8 cellular contexts compared by ENCODE assay signal in genomic region chr11:48005878-48006277, GRCh38. TPM values are rescaled to one million over a fixed set of nuclear protein-coding genes. Genes with fewer than 3 reads are reported as not detected.
DNase-seq lines count a peak whose midpoint lies in the region; ATAC-seq lines count a peak whose summit lies in the region.

No MANE protein-coding gene starts in this region.

- H3K4me3 ChIP-seq in CD4-positive, alpha-beta memory T cell (ENCODE audit: low read length in 2 of 2): peak overlapping the region; percentile 4 to 31

- POLR2A ChIA-PET in CD4-positive, alpha-beta memory T cell (lab: Charles Lee; ENCODE audit: partially characterized antibody): interaction anchor here (0.8 to 15.6 kb wide), 9 partner anchors 8 to 95 kb away, joined by 3 to 296 read pairs (median 4); partner anchors contain the start of gene PTPRJ

- peaks cover 53 to 82% (median 69%) of the 10 kb centered on the region in 4 donors for H3K4me1 Mint-ChIP-seq in CD4-positive, alpha-beta memory T cell
- peaks cover 63% of the 10 kb centered on the region for H3K4me1 Mint-ChIP-seq in activated T-helper 2 cell treated with anti-CD3 and anti-CD28 coated beads, Interferon-gamma antibody, Interleukin-2, Interleukin-4, amounts not matched to agents 10 μg/mL and 5 μg/mL and 100 μg/mL, durations not matched to agents 14 hours and 24 hours and 36 hours (ENCODE audit: low read depth)
- peaks cover 66 to 67% of the 10 kb centered on the region in 2 donors for H3K4me1 Mint-ChIP-seq in natural killer cell treated with Interleukin-12 subunit alpha and Interleukin-12 subunit beta and Interleukin-15 and Interleukin-18, amount 100 ng/mL, for 72 hours (ENCODE audit: low read depth in 2 of 2)

- peak in 1 of 5 donors; percentile 46 for DNase-seq in CD4-positive, alpha-beta memory T cell
- DNase-seq in NCI-H146 (lab: John Stamatoyannopoulos, UW) (peak; percentile 77), MV-4-11 (lab: John Stamatoyannopoulos, UW) (no peak)
- DNase-seq in activated T-helper 2 cell treated with anti-CD3 and anti-CD28 coated beads, Interferon-gamma antibody, Interleukin-2, Interleukin-4, amounts not matched to agents 10 μg/mL and 5 μg/mL and 100 μg/mL, durations not matched to agents 14 hours and 24 hours and 36 hours (ENCODE audit: low spot score): no peak
- no peak for DNase-seq in natural killer cell treated with Interleukin-12 subunit alpha and Interleukin-12 subunit beta and Interleukin-15 and Interleukin-18, amount 100 ng/mL, for 72 hours (ENCODE audit: low spot score)
- no peak for DNase-seq in effector CD4-positive, alpha-beta T cell

- H3K27ac ChIP-seq in CD4-positive, alpha-beta memory T cell (ENCODE audit: low read depth, low read length): peak overlapping the region; percentile 58

- no peaks in the 10 kb centered on the region for H3K27me3 ChIP-seq in CD4-positive, alpha-beta memory T cell (ENCODE audit: insufficient read depth, low read length)

- H3K36me3 ChIP-seq in CD4-positive, alpha-beta memory T cell (ENCODE audit: insufficient read depth, low read length): no peaks in the 10 kb centered on the region

- peaks cover 0 to 1% (median 0%) of the 10 kb centered on the region in 8 donors for H3K9me3 Mint-ChIP-seq in CD4-positive, alpha-beta memory T cell
- no peaks in the 10 kb centered on the region for H3K9me3 Mint-ChIP-seq in activated T-helper 2 cell treated with anti-CD3 and anti-CD28 coated beads, Interferon-gamma antibody, Interleukin-2, Interleukin-4, amounts not matched to agents 10 μg/mL and 5 μg/mL and 100 μg/mL, durations not matched to agents 14 hours and 24 hours and 36 hours
- no peaks in the 10 kb centered on the region for H3K9me3 Mint-ChIP-seq in natural killer cell treated with Interleukin-12 subunit alpha and Interleukin-12 subunit beta and Interleukin-15 and Interleukin-18, amount 100 ng/mL, for 72 hours

- no peaks in the 10 kb centered on the region for H3K9me3 ChIP-seq in CD4-positive, alpha-beta memory T cell (ENCODE audit: control insufficient read depth in 1 of 2, low read length in 2 of 2)

- intact Hi-C loops in CD4-positive, alpha-beta memory T cell (cut with micrococcal nuclease): no loop called here
- intact Hi-C loops in activated T-helper 2 cell treated with anti-CD3 and anti-CD28 coated beads, Interferon-gamma antibody, Interleukin-2, Interleukin-4, amounts not matched to agents 10 μg/mL and 5 μg/mL and 100 μg/mL, durations not matched to agents 14 hours and 24 hours and 36 hours (cut with micrococcal nuclease): loop anchor here (1.0 to 10.0 kb wide), 8 partner anchors 13 to 739 kb away; partner anchors contain the start of gene NUP160

- no peaks in the 10 kb centered on the region for H3K27me3 Mint-ChIP-seq in CD4-positive, alpha-beta memory T cell
- no peaks in the 10 kb centered on the region for H3K27me3 Mint-ChIP-seq in activated T-helper 2 cell treated with anti-CD3 and anti-CD28 coated beads, Interferon-gamma antibody, Interleukin-2, Interleukin-4, amounts not matched to agents 10 μg/mL and 5 μg/mL and 100 μg/mL, durations not matched to agents 14 hours and 24 hours and 36 hours (ENCODE audit: low read depth)
- H3K27me3 Mint-ChIP-seq in natural killer cell treated with Interleukin-12 subunit alpha and Interleukin-12 subunit beta and Interleukin-15 and Interleukin-18, amount 100 ng/mL, for 72 hours: no peaks in the 10 kb centered on the region

- peak overlapping the region; percentile 58 to 91 (median 78) for H3K4me3 Mint-ChIP-seq in CD4-positive, alpha-beta memory T cell
- peak overlapping the region; percentile 59 for H3K4me3 Mint-ChIP-seq in activated T-helper 2 cell treated with anti-CD3 and anti-CD28 coated beads, Interferon-gamma antibody, Interleukin-2, Interleukin-4, amounts not matched to agents 10 μg/mL and 5 μg/mL and 100 μg/mL, durations not matched to agents 14 hours and 24 hours and 36 hours (ENCODE audit: low read depth)
- H3K4me3 Mint-ChIP-seq in natural killer cell treated with Interleukin-12 subunit alpha and Interleukin-12 subunit beta and Interleukin-15 and Interleukin-18, amount 100 ng/mL, for 72 hours: peak overlapping the region; percentile 86

- no peaks in the 10 kb centered on the region for H3K36me3 Mint-ChIP-seq in CD4-positive, alpha-beta memory T cell
- H3K36me3 Mint-ChIP-seq in activated T-helper 2 cell treated with anti-CD3 and anti-CD28 coated beads, Interferon-gamma antibody, Interleukin-2, Interleukin-4, amounts not matched to agents 10 μg/mL and 5 μg/mL and 100 μg/mL, durations not matched to agents 14 hours and 24 hours and 36 hours (ENCODE audit: low read depth): peaks cover 18% of the 10 kb centered on the region
- H3K36me3 Mint-ChIP-seq in natural killer cell treated with Interleukin-12 subunit alpha and Interleukin-12 subunit beta and Interleukin-15 and Interleukin-18, amount 100 ng/mL, for 72 hours: no peaks in the 10 kb centered on the region

- peak in 1 of 2 donors; percentile 10 for ATAC-seq in natural killer cell treated with Interleukin-12 subunit alpha and Interleukin-12 subunit beta and Interleukin-15 and Interleukin-18, amount 100 ng/mL, for 72 hours
- ATAC-seq in GM19463 (IDR thresholded peaks at IDR 0.05; ENCODE audit: unreplicated experiment) (no peak), HG03442 (IDR thresholded peaks at IDR 0.05; ENCODE audit: unreplicated experiment) (no peak)

- peak overlapping the region; percentile 87 to 98 (median 96) for H3K27ac Mint-ChIP-seq in CD4-positive, alpha-beta memory T cell
- H3K27ac Mint-ChIP-seq in activated T-helper 2 cell treated with anti-CD3 and anti-CD28 coated beads, Interferon-gamma antibody, Interleukin-2, Interleukin-4, amounts not matched to agents 10 μg/mL and 5 μg/mL and 100 μg/mL, durations not matched to agents 14 hours and 24 hours and 36 hours: peak overlapping the region; percentile 98
- peak overlapping the region; percentile 100 for H3K27ac Mint-ChIP-seq in natural killer cell treated with Interleukin-12 subunit alpha and Interleukin-12 subunit beta and Interleukin-15 and Interleukin-18, amount 100 ng/mL, for 72 hours

- CTCF ChIA-PET in CD4-positive, alpha-beta memory T cell (lab: Charles Lee; ENCODE audit: partially characterized antibody): interaction anchor here (0.6 to 2.8 kb wide), 9 partner anchors 8 to 153 kb away, joined by 3 to 10 read pairs (median 4); no protein-coding TSS in a partner anchor

- H3K4me1 ChIP-seq in CD4-positive, alpha-beta memory T cell (ENCODE audit: insufficient read depth, low read length): peaks cover 86% of the 10 kb centered on the region

RNA-seq across cellular contexts. Expression of gene PTPRJ, which starts 25.5 kb away (rescaled TPM):
- 10 to 100 TPM; 57.8 to 57.9 TPM for total RNA-seq in CD4-positive, alpha-beta memory T cell
- polyA plus RNA-seq in CD4-positive, alpha-beta memory T cell: 10 to 100 TPM in 1 of 2 donors, 1 to 10 TPM in 1; 3.3 to 16.6 TPM
- total RNA-seq in activated T-helper 2 cell treated with anti-CD3 and anti-CD28 coated beads, Interferon-gamma antibody, Interleukin-2, Interleukin-4, amounts not matched to agents 10 μg/mL and 5 μg/mL and 100 μg/mL, durations not matched to agents 14 hours and 24 hours and 36 hours: 50.9 and 53.2 TPM in 2 replicates
- 10 to 100 TPM; 60.7 to 83.3 TPM for total RNA-seq in natural killer cell treated with Interleukin-12 subunit alpha and Interleukin-12 subunit beta and Interleukin-15 and Interleukin-18, amount 100 ng/mL, for 72 hours
